1 cellular context compared by ENCODE assay signal in the genomic region with DNA sequence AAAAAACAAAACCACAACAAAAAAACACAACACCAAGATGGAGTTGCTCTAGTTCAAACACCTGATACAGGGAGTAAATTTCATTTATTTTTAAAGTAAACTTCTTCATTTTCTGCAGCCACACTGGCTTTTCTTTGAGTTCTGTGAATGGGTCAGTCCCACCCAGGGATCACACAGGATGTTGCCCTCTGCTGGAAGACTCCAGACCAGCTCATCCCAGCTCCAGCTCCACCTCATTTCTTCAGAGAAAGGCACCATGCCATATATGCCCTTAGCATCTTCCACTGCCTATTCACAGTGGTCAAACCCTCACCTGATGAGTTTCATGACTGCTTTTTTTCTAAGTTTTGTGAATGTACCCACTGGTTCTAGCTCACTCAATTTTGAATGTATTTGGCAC.
A peak's percentile ranks its signal among the peaks of the same experiment; 100 is the strongest.
TF ChIP-seq lines count a peak whose summit lies in the region.

No MANE protein-coding gene starts in this region.

TF ChIP-seq in K562, 482 proteins besides CTCF, POLR2A, EP300 and RAD21:
- TF ChIP-seq, protein P1, sequence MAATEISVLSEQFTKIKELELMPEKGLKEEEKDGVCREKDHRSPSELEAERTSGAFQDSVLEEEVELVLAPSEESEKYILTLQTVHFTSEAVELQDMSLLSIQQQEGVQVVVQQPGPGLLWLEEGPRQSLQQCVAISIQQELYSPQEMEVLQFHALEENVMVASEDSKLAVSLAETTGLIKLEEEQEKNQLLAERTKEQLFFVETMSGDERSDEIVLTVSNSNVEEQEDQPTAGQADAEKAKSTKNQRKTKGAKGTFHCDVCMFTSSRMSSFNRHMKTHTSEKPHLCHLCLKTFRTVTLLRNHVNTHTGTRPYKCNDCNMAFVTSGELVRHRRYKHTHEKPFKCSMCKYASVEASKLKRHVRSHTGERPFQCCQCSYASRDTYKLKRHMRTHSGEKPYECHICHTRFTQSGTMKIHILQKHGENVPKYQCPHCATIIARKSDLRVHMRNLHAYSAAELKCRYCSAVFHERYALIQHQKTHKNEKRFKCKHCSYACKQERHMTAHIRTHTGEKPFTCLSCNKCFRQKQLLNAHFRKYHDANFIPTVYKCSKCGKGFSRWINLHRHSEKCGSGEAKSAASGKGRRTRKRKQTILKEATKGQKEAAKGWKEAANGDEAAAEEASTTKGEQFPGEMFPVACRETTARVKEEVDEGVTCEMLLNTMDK (IDR thresholded peaks at IDR 0.05; ENCODE audit: borderline replicate concordance, insufficient read depth, low read depth, low read length, poor library complexity, severe bottlenecking), result peak; percentile 39
- TF ChIP-seq, protein P2, sequence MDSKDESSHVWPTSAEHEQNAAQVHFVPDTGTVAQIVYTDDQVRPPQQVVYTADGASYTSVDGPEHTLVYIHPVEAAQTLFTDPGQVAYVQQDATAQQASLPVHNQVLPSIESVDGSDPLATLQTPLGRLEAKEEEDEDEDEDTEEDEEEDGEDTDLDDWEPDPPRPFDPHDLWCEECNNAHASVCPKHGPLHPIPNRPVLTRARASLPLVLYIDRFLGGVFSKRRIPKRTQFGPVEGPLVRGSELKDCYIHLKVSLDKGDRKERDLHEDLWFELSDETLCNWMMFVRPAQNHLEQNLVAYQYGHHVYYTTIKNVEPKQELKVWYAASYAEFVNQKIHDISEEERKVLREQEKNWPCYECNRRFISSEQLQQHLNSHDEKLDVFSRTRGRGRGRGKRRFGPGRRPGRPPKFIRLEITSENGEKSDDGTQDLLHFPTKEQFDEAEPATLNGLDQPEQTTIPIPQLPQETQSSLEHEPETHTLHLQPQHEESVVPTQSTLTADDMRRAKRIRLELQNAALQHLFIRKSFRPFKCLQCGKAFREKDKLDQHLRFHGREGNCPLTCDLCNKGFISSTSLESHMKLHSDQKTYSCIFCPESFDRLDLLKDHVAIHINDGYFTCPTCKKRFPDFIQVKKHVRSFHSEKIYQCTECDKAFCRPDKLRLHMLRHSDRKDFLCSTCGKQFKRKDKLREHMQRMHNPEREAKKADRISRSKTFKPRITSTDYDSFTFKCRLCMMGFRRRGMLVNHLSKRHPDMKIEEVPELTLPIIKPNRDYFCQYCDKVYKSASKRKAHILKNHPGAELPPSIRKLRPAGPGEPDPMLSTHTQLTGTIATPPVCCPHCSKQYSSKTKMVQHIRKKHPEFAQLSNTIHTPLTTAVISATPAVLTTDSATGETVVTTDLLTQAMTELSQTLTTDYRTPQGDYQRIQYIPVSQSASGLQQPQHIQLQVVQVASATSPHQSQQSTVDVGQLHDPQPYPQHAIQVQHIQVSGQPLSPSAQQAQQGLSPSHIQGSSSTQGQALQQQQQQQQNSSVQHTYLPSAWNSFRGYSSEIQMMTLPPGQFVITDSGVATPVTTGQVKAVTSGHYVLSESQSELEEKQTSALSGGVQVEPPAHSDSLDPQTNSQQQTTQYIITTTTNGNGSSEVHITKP (IDR thresholded peaks at IDR 0.05; ENCODE audit: partially characterized antibody), result peak; percentile 50
- TF ChIP-seq PTBP1 (IDR thresholded peaks at IDR 0.05; ENCODE audit: low read depth, low read length), result no peak
- TF ChIP-seq ZNF24 (IDR thresholded peaks at IDR 0.05), result peak; percentile 37; the same call in 1 of the 2 replicates
- TF ChIP-seq PRMT5 (CRISPR knock-in tag; IDR thresholded peaks at IDR 0.05), result no peak
- TF ChIP-seq SMC3 (conservative IDR thresholded peaks at IDR 0.05; ENCODE audit: insufficient read depth, low read depth, low read length), result peak; percentile 37; the same call in 1 of the 2 replicates
